Comparison of ENCODE assay signal across 3 cellular contexts in genomic region chr15:90606641-90607040, GRCh38.
"Had no signal": no experiment of that assay in that cellular context is flagged by ENCODE, and none has a peak within 500 bp of the region (broad histone marks: within the 10 kb centered on the region; RNA-seq: fewer than 3 reads in every experiment).

No MANE protein-coding gene starts in this region.

- H3K4me3 ChIP-seq: GM12878 had no signal

- DNase-seq: GDM1, GF-D8 had no signal
